ENCODE assay signal across 1 cellular context in the genomic region with DNA sequence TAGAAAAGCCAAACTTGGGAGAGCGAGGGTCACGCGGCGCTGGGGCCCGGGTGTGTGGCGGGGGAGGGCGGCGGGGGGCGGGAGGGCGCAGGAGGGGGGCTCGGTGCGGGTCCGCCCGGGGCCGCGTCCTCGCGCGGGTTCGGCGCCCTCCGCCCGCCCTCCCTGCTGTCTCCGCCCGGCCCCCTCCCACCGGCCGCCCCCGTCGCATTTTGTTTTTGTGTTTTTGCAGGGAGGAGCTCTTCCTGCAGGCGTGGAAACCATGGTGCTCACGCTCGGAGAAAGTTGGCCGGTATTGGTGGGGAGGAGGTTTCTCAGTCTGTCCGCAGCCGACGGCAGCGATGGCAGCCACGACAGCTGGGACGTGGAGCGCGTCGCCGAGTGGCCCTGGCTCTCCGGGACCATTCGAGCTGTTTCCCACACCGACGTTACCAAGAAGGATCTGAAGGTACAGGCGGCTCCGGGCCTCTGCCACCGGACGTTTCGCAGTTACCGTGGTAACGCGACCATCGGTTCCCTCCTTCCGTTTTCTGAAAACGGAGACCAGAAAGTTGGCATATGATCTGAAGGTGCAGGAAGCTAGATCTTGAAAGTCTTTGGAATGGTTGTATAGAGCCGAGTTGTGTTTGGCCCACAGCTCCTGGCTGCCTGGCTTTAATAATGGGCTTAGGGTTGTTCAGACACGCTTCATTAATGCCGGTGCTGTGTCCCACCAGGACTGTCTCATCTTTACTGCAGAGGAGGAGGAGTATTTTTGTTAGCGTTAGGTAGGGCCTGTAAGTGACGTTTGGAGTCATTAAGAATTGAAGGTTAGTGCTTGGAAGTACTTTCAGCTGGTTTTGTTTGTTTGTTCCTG.
A peak's percentile ranks its signal among the peaks of the same experiment; 100 is the strongest.
TF ChIP-seq lines count a peak whose summit lies in the region.

No MANE protein-coding gene starts in this region.

TF ChIP-seq in HEK293, 187 proteins besides CTCF, POLR2A, EP300 and RAD21 (continued from another document):
- TF ChIP-seq ZBTB48 (tag by site-specific recombination; IDR thresholded peaks at IDR 0.05) (no peak), TCF7L2 (IDR thresholded peaks at IDR 0.05; ENCODE audit: borderline replicate concordance, low read depth, low read length) (no peak), EGR2 (tag by site-specific recombination; IDR thresholded peaks at IDR 0.05; ENCODE audit: low read depth) (no peak), ZNF596 (tag by site-specific recombination; IDR thresholded peaks at IDR 0.05) (no peak), YY2 (tag by site-specific recombination; IDR thresholded peaks at IDR 0.05) (no peak), ZNF658 (tag by site-specific recombination; IDR thresholded peaks at IDR 0.05) (no peak), ZNF211 (tag by site-specific recombination; IDR thresholded peaks at IDR 0.05; ENCODE audit: low read depth) (no peak), MYNN (tag by site-specific recombination; IDR thresholded peaks at IDR 0.05; ENCODE audit: borderline replicate concordance) (no peak), ZNF777 (tag by site-specific recombination; IDR thresholded peaks at IDR 0.05; ENCODE audit: borderline replicate concordance) (no peak), ZNF341 (tag by site-specific recombination; IDR thresholded peaks at IDR 0.05; ENCODE audit: low read depth) (peak; percentile 78), ZNF391 (tag by site-specific recombination; IDR thresholded peaks at IDR 0.05; ENCODE audit: borderline replicate concordance, low read depth) (no peak), ZNF175 (tag by site-specific recombination; IDR thresholded peaks at IDR 0.05) (no peak), ZEB2 (tag by site-specific recombination; IDR thresholded peaks at IDR 0.05) (peak; percentile 72), ZNF10 (tag by site-specific recombination; IDR thresholded peaks at IDR 0.05) (no peak), ZBTB1 (tag by site-specific recombination; IDR thresholded peaks at IDR 0.05) (no peak), MZF1 (tag by site-specific recombination; IDR thresholded peaks at IDR 0.05; ENCODE audit: borderline replicate concordance) (no peak), GLI4 (tag by site-specific recombination; IDR thresholded peaks at IDR 0.05) (no peak), ZNF394 (tag by site-specific recombination; IDR thresholded peaks at IDR 0.05; ENCODE audit: borderline replicate concordance) (no peak), ZNF16 (tag by site-specific recombination; IDR thresholded peaks at IDR 0.05; ENCODE audit: low read depth) (no peak), ZNF133 (tag by site-specific recombination; IDR thresholded peaks at IDR 0.05) (no peak), SP7 (tag by site-specific recombination; IDR thresholded peaks at IDR 0.05) (peak; percentile 54), ZSCAN30 (tag by site-specific recombination; IDR thresholded peaks at IDR 0.05) (no peak), REPIN1 (tag by site-specific recombination; IDR thresholded peaks at IDR 0.05; ENCODE audit: low read depth) (no peak), ZNF138 (tag by site-specific recombination; IDR thresholded peaks at IDR 0.05; ENCODE audit: borderline replicate concordance) (no peak), ZNF501 (tag by site-specific recombination; IDR thresholded peaks at IDR 0.05) (0 out of 2 replicates have a peak, but pooled peaks have one; percentile 24), ZBTB17 (tag by site-specific recombination; IDR thresholded peaks at IDR 0.05) (peak; percentile 41)
- TF ChIP-seq, protein P1, sequence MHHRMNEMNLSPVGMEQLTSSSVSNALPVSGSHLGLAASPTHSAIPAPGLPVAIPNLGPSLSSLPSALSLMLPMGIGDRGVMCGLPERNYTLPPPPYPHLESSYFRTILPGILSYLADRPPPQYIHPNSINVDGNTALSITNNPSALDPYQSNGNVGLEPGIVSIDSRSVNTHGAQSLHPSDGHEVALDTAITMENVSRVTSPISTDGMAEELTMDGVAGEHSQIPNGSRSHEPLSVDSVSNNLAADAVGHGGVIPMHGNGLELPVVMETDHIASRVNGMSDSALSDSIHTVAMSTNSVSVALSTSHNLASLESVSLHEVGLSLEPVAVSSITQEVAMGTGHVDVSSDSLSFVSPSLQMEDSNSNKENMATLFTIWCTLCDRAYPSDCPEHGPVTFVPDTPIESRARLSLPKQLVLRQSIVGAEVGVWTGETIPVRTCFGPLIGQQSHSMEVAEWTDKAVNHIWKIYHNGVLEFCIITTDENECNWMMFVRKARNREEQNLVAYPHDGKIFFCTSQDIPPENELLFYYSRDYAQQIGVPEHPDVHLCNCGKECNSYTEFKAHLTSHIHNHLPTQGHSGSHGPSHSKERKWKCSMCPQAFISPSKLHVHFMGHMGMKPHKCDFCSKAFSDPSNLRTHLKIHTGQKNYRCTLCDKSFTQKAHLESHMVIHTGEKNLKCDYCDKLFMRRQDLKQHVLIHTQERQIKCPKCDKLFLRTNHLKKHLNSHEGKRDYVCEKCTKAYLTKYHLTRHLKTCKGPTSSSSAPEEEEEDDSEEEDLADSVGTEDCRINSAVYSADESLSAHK (tag by site-specific recombination; IDR thresholded peaks at IDR 0.05) = no peak
- TF ChIP-seq, protein P2, sequence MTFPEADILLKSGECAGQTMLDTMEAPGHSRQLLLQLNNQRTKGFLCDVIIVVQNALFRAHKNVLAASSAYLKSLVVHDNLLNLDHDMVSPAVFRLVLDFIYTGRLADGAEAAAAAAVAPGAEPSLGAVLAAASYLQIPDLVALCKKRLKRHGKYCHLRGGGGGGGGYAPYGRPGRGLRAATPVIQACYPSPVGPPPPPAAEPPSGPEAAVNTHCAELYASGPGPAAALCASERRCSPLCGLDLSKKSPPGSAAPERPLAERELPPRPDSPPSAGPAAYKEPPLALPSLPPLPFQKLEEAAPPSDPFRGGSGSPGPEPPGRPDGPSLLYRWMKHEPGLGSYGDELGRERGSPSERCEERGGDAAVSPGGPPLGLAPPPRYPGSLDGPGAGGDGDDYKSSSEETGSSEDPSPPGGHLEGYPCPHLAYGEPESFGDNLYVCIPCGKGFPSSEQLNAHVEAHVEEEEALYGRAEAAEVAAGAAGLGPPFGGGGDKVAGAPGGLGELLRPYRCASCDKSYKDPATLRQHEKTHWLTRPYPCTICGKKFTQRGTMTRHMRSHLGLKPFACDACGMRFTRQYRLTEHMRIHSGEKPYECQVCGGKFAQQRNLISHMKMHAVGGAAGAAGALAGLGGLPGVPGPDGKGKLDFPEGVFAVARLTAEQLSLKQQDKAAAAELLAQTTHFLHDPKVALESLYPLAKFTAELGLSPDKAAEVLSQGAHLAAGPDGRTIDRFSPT (tag by site-specific recombination; IDR thresholded peaks at IDR 0.05) = no peak
- TF ChIP-seq, protein P3, sequence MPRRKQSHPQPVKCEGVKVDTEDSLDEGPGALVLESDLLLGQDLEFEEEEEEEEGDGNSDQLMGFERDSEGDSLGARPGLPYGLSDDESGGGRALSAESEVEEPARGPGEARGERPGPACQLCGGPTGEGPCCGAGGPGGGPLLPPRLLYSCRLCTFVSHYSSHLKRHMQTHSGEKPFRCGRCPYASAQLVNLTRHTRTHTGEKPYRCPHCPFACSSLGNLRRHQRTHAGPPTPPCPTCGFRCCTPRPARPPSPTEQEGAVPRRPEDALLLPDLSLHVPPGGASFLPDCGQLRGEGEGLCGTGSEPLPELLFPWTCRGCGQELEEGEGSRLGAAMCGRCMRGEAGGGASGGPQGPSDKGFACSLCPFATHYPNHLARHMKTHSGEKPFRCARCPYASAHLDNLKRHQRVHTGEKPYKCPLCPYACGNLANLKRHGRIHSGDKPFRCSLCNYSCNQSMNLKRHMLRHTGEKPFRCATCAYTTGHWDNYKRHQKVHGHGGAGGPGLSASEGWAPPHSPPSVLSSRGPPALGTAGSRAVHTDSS (tag by site-specific recombination; IDR thresholded peaks at IDR 0.05) = no peak
- TF ChIP-seq, protein P4, sequence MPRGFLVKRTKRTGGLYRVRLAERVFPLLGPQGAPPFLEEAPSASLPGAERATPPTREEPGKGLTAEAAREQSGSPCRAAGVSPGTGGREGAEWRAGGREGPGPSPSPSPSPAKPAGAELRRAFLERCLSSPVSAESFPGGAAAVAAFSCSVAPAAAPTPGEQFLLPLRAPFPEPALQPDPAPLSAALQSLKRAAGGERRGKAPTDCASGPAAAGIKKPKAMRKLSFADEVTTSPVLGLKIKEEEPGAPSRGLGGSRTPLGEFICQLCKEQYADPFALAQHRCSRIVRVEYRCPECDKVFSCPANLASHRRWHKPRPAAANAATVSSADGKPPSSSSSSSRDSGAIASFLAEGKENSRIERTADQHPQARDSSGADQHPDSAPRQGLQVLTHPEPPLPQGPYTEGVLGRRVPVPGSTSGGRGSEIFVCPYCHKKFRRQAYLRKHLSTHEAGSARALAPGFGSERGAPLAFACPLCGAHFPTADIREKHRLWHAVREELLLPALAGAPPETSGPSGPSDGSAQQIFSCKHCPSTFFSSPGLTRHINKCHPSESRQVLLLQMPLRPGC (tag by site-specific recombination; IDR thresholded peaks at IDR 0.05) = no peak
- TF ChIP-seq, protein P5, sequence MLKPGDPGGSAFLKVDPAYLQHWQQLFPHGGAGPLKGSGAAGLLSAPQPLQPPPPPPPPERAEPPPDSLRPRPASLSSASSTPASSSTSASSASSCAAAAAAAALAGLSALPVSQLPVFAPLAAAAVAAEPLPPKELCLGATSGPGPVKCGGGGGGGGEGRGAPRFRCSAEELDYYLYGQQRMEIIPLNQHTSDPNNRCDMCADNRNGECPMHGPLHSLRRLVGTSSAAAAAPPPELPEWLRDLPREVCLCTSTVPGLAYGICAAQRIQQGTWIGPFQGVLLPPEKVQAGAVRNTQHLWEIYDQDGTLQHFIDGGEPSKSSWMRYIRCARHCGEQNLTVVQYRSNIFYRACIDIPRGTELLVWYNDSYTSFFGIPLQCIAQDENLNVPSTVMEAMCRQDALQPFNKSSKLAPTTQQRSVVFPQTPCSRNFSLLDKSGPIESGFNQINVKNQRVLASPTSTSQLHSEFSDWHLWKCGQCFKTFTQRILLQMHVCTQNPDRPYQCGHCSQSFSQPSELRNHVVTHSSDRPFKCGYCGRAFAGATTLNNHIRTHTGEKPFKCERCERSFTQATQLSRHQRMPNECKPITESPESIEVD (tag by site-specific recombination; IDR thresholded peaks at IDR 0.05) = no peak
- TF ChIP-seq, protein P6, sequence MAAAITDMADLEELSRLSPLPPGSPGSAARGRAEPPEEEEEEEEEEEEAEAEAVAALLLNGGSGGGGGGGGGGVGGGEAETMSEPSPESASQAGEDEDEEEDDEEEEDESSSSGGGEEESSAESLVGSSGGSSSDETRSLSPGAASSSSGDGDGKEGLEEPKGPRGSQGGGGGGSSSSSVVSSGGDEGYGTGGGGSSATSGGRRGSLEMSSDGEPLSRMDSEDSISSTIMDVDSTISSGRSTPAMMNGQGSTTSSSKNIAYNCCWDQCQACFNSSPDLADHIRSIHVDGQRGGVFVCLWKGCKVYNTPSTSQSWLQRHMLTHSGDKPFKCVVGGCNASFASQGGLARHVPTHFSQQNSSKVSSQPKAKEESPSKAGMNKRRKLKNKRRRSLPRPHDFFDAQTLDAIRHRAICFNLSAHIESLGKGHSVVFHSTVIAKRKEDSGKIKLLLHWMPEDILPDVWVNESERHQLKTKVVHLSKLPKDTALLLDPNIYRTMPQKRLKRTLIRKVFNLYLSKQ (tag by site-specific recombination; IDR thresholded peaks at IDR 0.05; ENCODE audit: borderline replicate concordance) = no peak
TF ChIP-seq in HEK293: peak in this region for 20.
